In genomic region chr7:140672382-140673062, GRCh38 we compare ENCODE assay signal across 8 cellular contexts. TPM values are rescaled to one million over a fixed set of nuclear protein-coding genes. Genes with fewer than 3 reads are reported as not detected.
A peak's percentile ranks its signal among the peaks of the same experiment; 100 is the strongest.
DNase-seq lines count a peak whose midpoint lies in the region; TF ChIP-seq lines count a peak whose summit lies in the region.

Gene ADCK2, plus strand, starts transcription at chr7:140672945. Its CDS starts 386 bp downstream, at chr7:140673331.

- in situ Hi-C loops in GM13976 (cut with MboI; ENCODE audit: low sequenced_read_pairs, unreplicated experiment) (no loop called here), HAP-1 (cut with MboI; ENCODE audit: low sequenced_read_pairs) (no loop called here)

- H3K4me1 ChIP-seq in HAP-1 = peaks cover 23% of the 10 kb centered on the region

- H3K36me3 ChIP-seq in HAP-1 (replicated peaks) = peaks cover 10% of the 10 kb centered on the region; the same call in 1 of the 2 replicates

- H3K27me3 ChIP-seq in HAP-1 (ENCODE audit: low read depth) = no peaks in the 10 kb centered on the region

- TF ChIP-seq CTCF in GM13976 (IDR thresholded peaks at IDR 0.05; ENCODE audit: borderline replicate concordance, control extremely low read depth, extremely low read depth, insufficient read depth, missing control alignments) = no peak

- DNase-seq in GM13976 (ENCODE audit: low spot score) = peak; percentile 93
- peak; percentile 56 to 84 for DNase-seq in HAP-1 (ENCODE audit: low spot score in 2 of 2)
- DNase-seq in MV-4-11 (lab: John Stamatoyannopoulos, UW) = peak; percentile 19
- peak; percentile 34 for DNase-seq in activated CD4-positive, alpha-beta T cell treated with anti-CD3 and anti-CD28 coated beads for 1 hour
- peak in 1 of 2 donors; percentile 38 for DNase-seq in dermis microvascular lymphatic vessel endothelial cell (ENCODE audit: low read depth in 2 of 2)
- DNase-seq in lung microvascular endothelial cell (ENCODE audit: low read depth in 2 of 2) = peak in 1 of 2 donors; percentile 52
- DNase-seq in stimulated activated CD4-positive, alpha-beta T cell treated with anti-CD3 and anti-CD28 coated beads, TNF-alpha, amount 100 ng/mL, for 4 hours (ENCODE audit: low read depth in 3 of 3) = peak in 2 of 3 experiments; percentile 33 to 48
- no peak for DNase-seq in NCI-H1048 (lab: John Stamatoyannopoulos, UW)

- H3K4me3 ChIP-seq in HAP-1 = peak within 1 kb of the TSS; percentile 50

- no peaks in the 10 kb centered on the region for H3K9me3 ChIP-seq in HAP-1

RNA-seq across cellular contexts. Expression of gene ADCK2, which starts in this region (rescaled TPM):
- 27.6 and 32.5 TPM in 2 replicates for total RNA-seq in dermis microvascular lymphatic vessel endothelial cell
- 24.2 and 45.4 TPM in 2 replicates for total RNA-seq in lung microvascular endothelial cell
